ENCODE assay signal across 25 cellular contexts in genomic region chr10:119754085-119754484, GRCh38. TPM values are rescaled to one million over a fixed set of nuclear protein-coding genes. Genes with fewer than 3 reads are reported as not detected.
DNase-seq lines count a peak whose midpoint lies in the region; ATAC-seq and TF ChIP-seq lines count a peak whose summit lies in the region.
"Had no signal": no experiment of that assay in that cellular context is flagged by ENCODE, and none has a peak within 500 bp of the region (broad histone marks: within the 10 kb centered on the region; RNA-seq: fewer than 3 reads in every experiment).

No MANE protein-coding gene starts in this region.

- intact Hi-C loops in Calu3 (cut with micrococcal nuclease; ENCODE audit: unreplicated experiment), result loop anchor here (5.0 kb wide), 3 partner anchors 43 to 583 kb away; no protein-coding TSS in a partner anchor

- no peak overlapping the region for H3K4me3 Mint-ChIP-seq in Calu3 (ENCODE audit: low read depth, unreplicated experiment)
- H3K4me3 Mint-ChIP-seq in WTC11, result no peak overlapping the region
- no peak overlapping the region for H3K4me3 Mint-ChIP-seq in osteocyte (ENCODE audit: unreplicated experiment)
- H3K4me3 Mint-ChIP-seq: activated CD8-positive, alpha-beta T cell treated with anti-CD3 and anti-CD28 coated beads, Interleukin-2, amount 10 ng/mL, durations not matched to agents 7 days and 5 days; activated naive CD4-positive, alpha-beta T cell treated with anti-CD3 and anti-CD28 coated beads, Interleukin-2, amount 10 ng/mL, durations not matched to agents 7 days and 5 days; T-helper 2 cell treated with Interferon-gamma antibody and Interleukin-4, amounts not matched to agents 5 μg/mL and 100 μg/mL, for 36 hours had no signal

- peaks cover 12% of the 10 kb centered on the region for H3K4me1 Mint-ChIP-seq in Calu3 (ENCODE audit: low read depth, unreplicated experiment)
- H3K4me1 Mint-ChIP-seq in WTC11, result peaks cover 20% of the 10 kb centered on the region
- peaks cover 29% of the 10 kb centered on the region for H3K4me1 Mint-ChIP-seq in osteocyte (ENCODE audit: unreplicated experiment)

- POLR2A ChIA-PET in WTC11 (lab: Charles Lee), result no interaction called here

- DNase-seq in NCI-H2227 (lab: John Stamatoyannopoulos, UW; ENCODE audit: unreplicated experiment), result peak; percentile 30
- DNase-seq in NCI-H2227 treated with DMSO at 0.1 percent for 48 hours (lab: John Stamatoyannopoulos, UW), result no peak
- DNase-seq in Calu3, result peak; percentile 7
- DNase-seq in WTC11 (ENCODE audit: low spot score), result no peak
- no peak for DNase-seq in osteocyte (ENCODE audit: extremely low spot score, unreplicated experiment)
- DNase-seq in activated CD4-positive, alpha-beta T cell treated with anti-CD3 and anti-CD28 coated beads, Interleukin-2, amount 50 U/mL, for 1 hour, result no peak
- DNase-seq in activated effector memory CD4-positive, alpha-beta T cell treated with anti-CD3 and anti-CD28 coated beads, Interleukin-2, amount 50 U/mL, for 16 hours, result no peak
- no peak for DNase-seq in A172 (ENCODE audit: low spot score)
- DNase-seq: activated CD4-positive, CD25-positive, alpha-beta regulatory T cell; activated CD8-positive, alpha-beta T cell treated with anti-CD3 and anti-CD28 coated beads, Interleukin-2, amount 10 ng/mL, durations not matched to agents 7 days and 5 days; activated naive CD4-positive, alpha-beta T cell treated with anti-CD3 and anti-CD28 coated beads, Interleukin-2, amount 10 ng/mL, durations not matched to agents 7 days and 5 days; activated T-cell treated with anti-CD3 and anti-CD28 coated beads, Interleukin-2, amount 50 U/mL, for 1 hour; aorta; cerebellar nuclear complex; DMS53; effector CD4-positive, alpha-beta T cell; erythroblast; foreskin melanocyte; hypothalamus; IMR-90; islet precursor cell; mammary epithelial cell; NK-92 treated with Interleukin-12 subunit alpha and Interleukin-12 subunit beta, amount 100 ng/mL, for 24 hours; occipital lobe had no signal

- no peaks in the 10 kb centered on the region for H3K9me3 Mint-ChIP-seq in Calu3 (ENCODE audit: low read depth, unreplicated experiment)
- H3K9me3 Mint-ChIP-seq in WTC11, result no peaks in the 10 kb centered on the region
- no peaks in the 10 kb centered on the region for H3K9me3 Mint-ChIP-seq in osteocyte (ENCODE audit: unreplicated experiment)
- H3K9me3 Mint-ChIP-seq: activated naive CD4-positive, alpha-beta T cell treated with anti-CD3 and anti-CD28 coated beads, Interleukin-2, amount 10 ng/mL, durations not matched to agents 7 days and 5 days; T-helper 2 cell treated with Interferon-gamma antibody and Interleukin-4, amounts not matched to agents 5 μg/mL and 100 μg/mL, for 36 hours had no signal

- TF ChIP-seq CTCF in Calu3 (IDR thresholded peaks at IDR 0.05; ENCODE audit: unreplicated experiment) (no peak), WTC11 (IDR thresholded peaks at IDR 0.05) (no peak), osteocyte (IDR thresholded peaks at IDR 0.05) (no peak)

- H3K27me3 Mint-ChIP-seq in Calu3 (ENCODE audit: unreplicated experiment), result no peaks in the 10 kb centered on the region
- no peaks in the 10 kb centered on the region for H3K27me3 Mint-ChIP-seq in WTC11 (ENCODE audit: low read depth)
- no peaks in the 10 kb centered on the region for H3K27me3 Mint-ChIP-seq in osteocyte (ENCODE audit: unreplicated experiment)
- H3K27me3 Mint-ChIP-seq: activated naive CD4-positive, alpha-beta T cell treated with anti-CD3 and anti-CD28 coated beads, Interleukin-2, amount 10 ng/mL, durations not matched to agents 7 days and 5 days had no signal

- no peak for ATAC-seq in WTC11
- ATAC-seq: activated CD8-positive, alpha-beta T cell treated with anti-CD3 and anti-CD28 coated beads, Interleukin-2, amount 10 ng/mL, durations not matched to agents 7 days and 5 days had no signal

- CTCF ChIA-PET in Calu3 (lab: Charles Lee), result interaction anchor here (0.6 kb wide), 1 partner anchor 9 kb away, joined by 6 read pairs; no protein-coding TSS in a partner anchor
- CTCF ChIA-PET in WTC11 (lab: Charles Lee), result interaction anchor here (0.6 to 1.1 kb wide), 3 partner anchors 44 to 67 kb away, joined by 3 to 4 read pairs (median 4); no protein-coding TSS in a partner anchor

- H3K27ac Mint-ChIP-seq in Calu3 (ENCODE audit: unreplicated experiment) (no peak overlapping the region), WTC11 (0 out of 2 replicates have a peak overlapping the region, but pooled peaks have one; percentile 15), osteocyte (ENCODE audit: unreplicated experiment) (peak overlapping the region; percentile 11)
- H3K27ac Mint-ChIP-seq: activated CD8-positive, alpha-beta T cell treated with anti-CD3 and anti-CD28 coated beads, Interleukin-2, amount 10 ng/mL, durations not matched to agents 7 days and 5 days; activated naive CD4-positive, alpha-beta T cell treated with anti-CD3 and anti-CD28 coated beads, Interleukin-2, amount 10 ng/mL, durations not matched to agents 7 days and 5 days; T-helper 2 cell treated with Interferon-gamma antibody and Interleukin-4, amounts not matched to agents 5 μg/mL and 100 μg/mL, for 36 hours had no signal

- no TSS peak for BruUV-seq in Calu3 (replicated peaks; lab: Mats Ljungman, UMichigan)

- H3K36me3 Mint-ChIP-seq in Calu3 (ENCODE audit: insufficient read depth, unreplicated experiment) (no peaks in the 10 kb centered on the region), WTC11 (no peaks in the 10 kb centered on the region), osteocyte (ENCODE audit: unreplicated experiment) (no peaks in the 10 kb centered on the region)
- H3K36me3 Mint-ChIP-seq: activated naive CD4-positive, alpha-beta T cell treated with anti-CD3 and anti-CD28 coated beads, Interleukin-2, amount 10 ng/mL, durations not matched to agents 7 days and 5 days had no signal

TF ChIP-seq in WTC11, 78 proteins besides CTCF, POLR2A, EP300 and RAD21:
- no peak for TF ChIP-seq ZNF121 (CRISPR knock-in tag; IDR thresholded peaks at IDR 0.05)
- TF ChIP-seq CREM (CRISPR knock-in tag; IDR thresholded peaks at IDR 0.05), result no peak
- no peak for TF ChIP-seq NR2C2 (CRISPR knock-in tag; IDR thresholded peaks at IDR 0.05)

RNA-seq across cellular contexts. Expression of gene INPP5F, which starts 28.2 kb away (rescaled TPM):
- total RNA-seq in Calu3 (2022) (6.9 and 7.3 TPM in 2 replicates), WTC11 (2021) (79.3 to 83.3 TPM (median 80.6 TPM) in 3 replicates), osteocyte (36.8 and 38.6 TPM in 2 replicates)
- total RNA-seq in A172 (2014; rRNA removed; shearing (Covaris generic)), result 23.5 and 33.2 TPM in 2 replicates

Comparison
In these comparisons a context has a peak if more than half of its experiments do, and no peak if none do; other contexts are left out.
1. DNase-seq: peak in NCI-H2227 (single experiment) and Calu3 (single experiment); none in NCI-H2227 treated with DMSO at 0.1 percent for 48 hours (single experiment), WTC11 (single experiment), osteocyte (single experiment), activated CD4-positive, alpha-beta T cell treated with anti-CD3 and anti-CD28 coated beads, Interleukin-2, amount 50 U/mL, for 1 hour (single experiment), activated effector memory CD4-positive, alpha-beta T cell treated with anti-CD3 and anti-CD28 coated beads, Interleukin-2, amount 50 U/mL, for 16 hours (single experiment) and A172 (single experiment).